Comparison of ENCODE assay signal across 1 cellular context in the genomic region with DNA sequence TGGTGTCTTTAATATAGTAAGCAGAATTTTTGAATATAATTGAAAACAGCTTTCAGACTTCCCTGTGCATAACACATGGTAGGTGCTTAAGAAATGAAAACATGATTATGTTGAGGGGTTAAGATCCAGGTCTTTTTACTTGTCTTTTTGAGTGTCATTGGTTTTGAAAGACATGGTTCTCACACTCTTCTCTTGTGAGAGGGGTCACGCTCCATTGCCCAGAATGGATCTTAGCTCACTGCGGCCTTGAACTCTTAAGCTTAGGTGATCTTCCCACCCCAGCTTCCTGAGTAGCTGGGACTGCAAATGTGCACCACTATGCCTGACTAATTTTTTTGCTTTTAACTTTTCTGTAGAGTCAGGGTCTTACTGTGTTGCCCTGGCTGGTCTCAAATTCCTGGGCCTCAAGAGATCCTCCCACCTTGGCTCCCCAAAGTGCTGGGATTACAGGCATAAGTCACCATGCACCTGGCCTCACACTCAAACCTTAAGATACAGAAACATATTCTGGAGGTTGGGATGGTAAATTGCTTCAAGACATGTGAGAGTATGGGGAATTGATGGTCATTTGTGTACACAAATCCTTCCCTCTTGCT.
TF ChIP-seq lines count a peak whose summit lies in the region.

No MANE protein-coding gene starts in this region.

TF ChIP-seq in H1, 55 proteins besides CTCF, POLR2A, EP300 and RAD21:
- TF ChIP-seq SP1 (IDR thresholded peaks at IDR 0.05; ENCODE audit: low read depth, low read length) = no peak
- TF ChIP-seq PHF8 (conservative IDR thresholded peaks at IDR 0.05; ENCODE audit: low read depth, low read length) = no peak
- TF ChIP-seq RXRA (IDR thresholded peaks at IDR 0.05; ENCODE audit: insufficient read depth, low read depth, low read length) = no peak
- TF ChIP-seq CHD1 (IDR thresholded peaks at IDR 0.05; ENCODE audit: low read depth, low read length) = no peak
- TF ChIP-seq SRF (IDR thresholded peaks at IDR 0.05; ENCODE audit: low read depth, low read length) = no peak
- TF ChIP-seq, protein P1, sequence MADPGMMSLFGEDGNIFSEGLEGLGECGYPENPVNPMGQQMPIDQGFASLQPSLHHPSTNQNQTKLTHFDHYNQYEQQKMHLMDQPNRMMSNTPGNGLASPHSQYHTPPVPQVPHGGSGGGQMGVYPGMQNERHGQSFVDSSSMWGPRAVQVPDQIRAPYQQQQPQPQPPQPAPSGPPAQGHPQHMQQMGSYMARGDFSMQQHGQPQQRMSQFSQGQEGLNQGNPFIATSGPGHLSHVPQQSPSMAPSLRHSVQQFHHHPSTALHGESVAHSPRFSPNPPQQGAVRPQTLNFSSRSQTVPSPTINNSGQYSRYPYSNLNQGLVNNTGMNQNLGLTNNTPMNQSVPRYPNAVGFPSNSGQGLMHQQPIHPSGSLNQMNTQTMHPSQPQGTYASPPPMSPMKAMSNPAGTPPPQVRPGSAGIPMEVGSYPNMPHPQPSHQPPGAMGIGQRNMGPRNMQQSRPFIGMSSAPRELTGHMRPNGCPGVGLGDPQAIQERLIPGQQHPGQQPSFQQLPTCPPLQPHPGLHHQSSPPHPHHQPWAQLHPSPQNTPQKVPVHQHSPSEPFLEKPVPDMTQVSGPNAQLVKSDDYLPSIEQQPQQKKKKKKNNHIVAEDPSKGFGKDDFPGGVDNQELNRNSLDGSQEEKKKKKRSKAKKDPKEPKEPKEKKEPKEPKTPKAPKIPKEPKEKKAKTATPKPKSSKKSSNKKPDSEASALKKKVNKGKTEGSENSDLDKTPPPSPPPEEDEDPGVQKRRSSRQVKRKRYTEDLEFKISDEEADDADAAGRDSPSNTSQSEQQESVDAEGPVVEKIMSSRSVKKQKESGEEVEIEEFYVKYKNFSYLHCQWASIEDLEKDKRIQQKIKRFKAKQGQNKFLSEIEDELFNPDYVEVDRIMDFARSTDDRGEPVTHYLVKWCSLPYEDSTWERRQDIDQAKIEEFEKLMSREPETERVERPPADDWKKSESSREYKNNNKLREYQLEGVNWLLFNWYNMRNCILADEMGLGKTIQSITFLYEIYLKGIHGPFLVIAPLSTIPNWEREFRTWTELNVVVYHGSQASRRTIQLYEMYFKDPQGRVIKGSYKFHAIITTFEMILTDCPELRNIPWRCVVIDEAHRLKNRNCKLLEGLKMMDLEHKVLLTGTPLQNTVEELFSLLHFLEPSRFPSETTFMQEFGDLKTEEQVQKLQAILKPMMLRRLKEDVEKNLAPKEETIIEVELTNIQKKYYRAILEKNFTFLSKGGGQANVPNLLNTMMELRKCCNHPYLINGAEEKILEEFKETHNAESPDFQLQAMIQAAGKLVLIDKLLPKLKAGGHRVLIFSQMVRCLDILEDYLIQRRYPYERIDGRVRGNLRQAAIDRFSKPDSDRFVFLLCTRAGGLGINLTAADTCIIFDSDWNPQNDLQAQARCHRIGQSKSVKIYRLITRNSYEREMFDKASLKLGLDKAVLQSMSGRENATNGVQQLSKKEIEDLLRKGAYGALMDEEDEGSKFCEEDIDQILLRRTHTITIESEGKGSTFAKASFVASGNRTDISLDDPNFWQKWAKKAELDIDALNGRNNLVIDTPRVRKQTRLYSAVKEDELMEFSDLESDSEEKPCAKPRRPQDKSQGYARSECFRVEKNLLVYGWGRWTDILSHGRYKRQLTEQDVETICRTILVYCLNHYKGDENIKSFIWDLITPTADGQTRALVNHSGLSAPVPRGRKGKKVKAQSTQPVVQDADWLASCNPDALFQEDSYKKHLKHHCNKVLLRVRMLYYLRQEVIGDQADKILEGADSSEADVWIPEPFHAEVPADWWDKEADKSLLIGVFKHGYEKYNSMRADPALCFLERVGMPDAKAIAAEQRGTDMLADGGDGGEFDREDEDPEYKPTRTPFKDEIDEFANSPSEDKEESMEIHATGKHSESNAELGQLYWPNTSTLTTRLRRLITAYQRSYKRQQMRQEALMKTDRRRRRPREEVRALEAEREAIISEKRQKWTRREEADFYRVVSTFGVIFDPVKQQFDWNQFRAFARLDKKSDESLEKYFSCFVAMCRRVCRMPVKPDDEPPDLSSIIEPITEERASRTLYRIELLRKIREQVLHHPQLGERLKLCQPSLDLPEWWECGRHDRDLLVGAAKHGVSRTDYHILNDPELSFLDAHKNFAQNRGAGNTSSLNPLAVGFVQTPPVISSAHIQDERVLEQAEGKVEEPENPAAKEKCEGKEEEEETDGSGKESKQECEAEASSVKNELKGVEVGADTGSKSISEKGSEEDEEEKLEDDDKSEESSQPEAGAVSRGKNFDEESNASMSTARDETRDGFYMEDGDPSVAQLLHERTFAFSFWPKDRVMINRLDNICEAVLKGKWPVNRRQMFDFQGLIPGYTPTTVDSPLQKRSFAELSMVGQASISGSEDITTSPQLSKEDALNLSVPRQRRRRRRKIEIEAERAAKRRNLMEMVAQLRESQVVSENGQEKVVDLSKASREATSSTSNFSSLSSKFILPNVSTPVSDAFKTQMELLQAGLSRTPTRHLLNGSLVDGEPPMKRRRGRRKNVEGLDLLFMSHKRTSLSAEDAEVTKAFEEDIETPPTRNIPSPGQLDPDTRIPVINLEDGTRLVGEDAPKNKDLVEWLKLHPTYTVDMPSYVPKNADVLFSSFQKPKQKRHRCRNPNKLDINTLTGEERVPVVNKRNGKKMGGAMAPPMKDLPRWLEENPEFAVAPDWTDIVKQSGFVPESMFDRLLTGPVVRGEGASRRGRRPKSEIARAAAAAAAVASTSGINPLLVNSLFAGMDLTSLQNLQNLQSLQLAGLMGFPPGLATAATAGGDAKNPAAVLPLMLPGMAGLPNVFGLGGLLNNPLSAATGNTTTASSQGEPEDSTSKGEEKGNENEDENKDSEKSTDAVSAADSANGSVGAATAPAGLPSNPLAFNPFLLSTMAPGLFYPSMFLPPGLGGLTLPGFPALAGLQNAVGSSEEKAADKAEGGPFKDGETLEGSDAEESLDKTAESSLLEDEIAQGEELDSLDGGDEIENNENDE (IDR thresholded peaks at IDR 0.05; ENCODE audit: insufficient replicate concordance, low read length) = no peak
- no peak for TF ChIP-seq JUND (IDR thresholded peaks at IDR 0.05; ENCODE audit: low read length)
- no peak for TF ChIP-seq TAF7 (optimal IDR thresholded peaks at IDR 0.05; ENCODE audit: borderline replicate concordance, low read depth, low read length)
- TF ChIP-seq JUN (IDR thresholded peaks at IDR 0.05; ENCODE audit: low read depth, low read length) = no peak
- no peak for TF ChIP-seq ZNF274 (IDR thresholded peaks at IDR 0.05; ENCODE audit: borderline replicate concordance, extremely low read depth, low read length)
